In genomic region chr1:182626527-182626926, GRCh38 we compare ENCODE assay signal across 23 cellular contexts. TPM values are rescaled to one million over a fixed set of nuclear protein-coding genes. Genes with fewer than 3 reads are reported as not detected.
DNase-seq lines count a peak whose midpoint lies in the region; ATAC-seq, FAIRE-seq and TF ChIP-seq lines count a peak whose summit lies in the region.
"Had no signal": no experiment of that assay in that cellular context is flagged by ENCODE, and none has a peak within 500 bp of the region (broad histone marks: within the 10 kb centered on the region; RNA-seq: fewer than 3 reads in every experiment).

No MANE protein-coding gene starts in this region.

- WGBS in SK-N-SH (ENCODE audit: low lambda C conversion rate): 36% methylated on average over 1 of the region's 1 CpG
- WGBS in small intestine, 3 donors: 31 to 62% (median 39%) methylated on average over 1 of the region's 1 CpG

- no peaks in the 10 kb centered on the region for H3K79me2 ChIP-seq in SK-N-SH (ENCODE audit: insufficient read depth)
- no peaks in the 10 kb centered on the region for H3K79me2 ChIP-seq in KMS-11 (ENCODE audit: insufficient read depth, low read depth)

- TF ChIP-seq RAD21 in SK-N-SH (IDR thresholded peaks at IDR 0.05; ENCODE audit: low read length): no peak

- DNase-seq in SK-N-SH (no peak), bronchial epithelial cell (ENCODE audit: low read depth) (peak; percentile 32), small intestine (peak; percentile 56), COR-L47 (lab: John Stamatoyannopoulos, UW) (no peak)
- no peak for DNase-seq in activated effector memory CD4-positive, alpha-beta T cell treated with Interleukin-2 at 50 U/mL for 16 hours
- DNase-seq: AML-193; Calu3; CD4-positive, alpha-beta memory T cell; GF-D8; GOT3; NCI-H1417; NCI-H187; NCI-H226; NCI-H524; SIG-M5 had no signal

- H3K27me3 ChIP-seq in SK-N-SH (ENCODE audit: insufficient read depth) (no peaks in the 10 kb centered on the region), KMS-11 (ENCODE audit: insufficient read depth, low read depth) (no peaks in the 10 kb centered on the region), bronchial epithelial cell (ENCODE audit: control insufficient read depth, insufficient read depth, low read length) (no peaks in the 10 kb centered on the region), small intestine (ENCODE audit: control insufficient read depth in 2 of 2, insufficient read depth in 2 of 2, low read length in 2 of 2) (no peaks in the 10 kb centered on the region)

- POLR2A ChIA-PET in SK-N-SH (lab: Yijun Ruan, JAX): no interaction called here

- no peaks in the 10 kb centered on the region for H3K9me2 ChIP-seq in SK-N-SH

- H3K9ac ChIP-seq in SK-N-SH: no peak overlapping the region
- H3K9ac ChIP-seq in KMS-11: no peak overlapping the region

- TF ChIP-seq EP300 in SK-N-SH (IDR thresholded peaks at IDR 0.05; ENCODE audit: borderline replicate concordance in 1 of 2, low read depth in 1 of 2, low read length in 1 of 2): no peak

- H2AFZ ChIP-seq in SK-N-SH (ENCODE audit: low read depth): no peak overlapping the region
- H2AFZ ChIP-seq in KMS-11 (ENCODE audit: low read depth): no peak overlapping the region
- H2AFZ ChIP-seq: PC-9 had no signal

- no peaks in the 10 kb centered on the region for H3F3A ChIP-seq in SK-N-SH (replicated peaks; ENCODE audit: insufficient read depth)

- FAIRE-seq in bronchial epithelial cell (lab: Jason Lieb, UNC) (no peak), small intestine (lab: Jason Lieb, UNC) (no peak)

- peaks cover 7 to 18% of the 10 kb centered on the region in 2 experiments; a peak in 3 of 4 replicates for H3K4me1 ChIP-seq in SK-N-SH (ENCODE audit: control insufficient read depth in 1 of 2, insufficient read depth in 2 of 2, low read depth in 1 of 2, low read length in 1 of 2)
- peaks cover 67% of the 10 kb centered on the region for H3K4me1 ChIP-seq in KMS-11 (ENCODE audit: low read depth, poor library complexity, severe bottlenecking)
- peaks cover 0 to 3% of the 10 kb centered on the region in 2 donors for H3K4me1 ChIP-seq in small intestine (ENCODE audit: control insufficient read depth in 2 of 2, insufficient read depth in 1 of 2, low read depth in 1 of 2, low read length in 1 of 2)

- H3K36me3 ChIP-seq in SK-N-SH (replicated peaks in 1 of 2; ENCODE audit: control insufficient read depth in 1 of 2, insufficient read depth in 2 of 2, low read length in 1 of 2) (no peaks in the 10 kb centered on the region), KMS-11 (ENCODE audit: insufficient read depth) (no peaks in the 10 kb centered on the region), bronchial epithelial cell (ENCODE audit: control insufficient read depth, insufficient read depth, low read length) (no peaks in the 10 kb centered on the region), small intestine (ENCODE audit: control insufficient read depth in 2 of 2, insufficient read depth in 2 of 2, low read length in 2 of 2) (no peaks in the 10 kb centered on the region)

- H4K20me1 ChIP-seq in SK-N-SH (ENCODE audit: insufficient read depth): no peaks in the 10 kb centered on the region
- H4K20me1 ChIP-seq in KMS-11 (ENCODE audit: insufficient read depth): no peaks in the 10 kb centered on the region

- no peaks in the 10 kb centered on the region for H3K9me3 ChIP-seq in SK-N-SH
- no peaks in the 10 kb centered on the region for H3K9me3 ChIP-seq in small intestine (ENCODE audit: control insufficient read depth, low read depth)

- H3K4me2 ChIP-seq in SK-N-SH (no peak overlapping the region), KMS-11 (peak overlapping the region; percentile 45)
- H3K4me2 ChIP-seq: PC-9 had no signal

- TF ChIP-seq CTCF in SK-N-SH (IDR thresholded peaks at IDR 0.05) (no peak), KMS-11 (conservative IDR thresholded peaks at IDR 0.05; ENCODE audit: low read depth, low read length) (no peak), bronchial epithelial cell (IDR thresholded peaks at IDR 0.05; ENCODE audit: insufficient read depth, low read length, severe bottlenecking) (no peak)

- H3K4me3 ChIP-seq in SK-N-SH (ENCODE audit: low read depth in 2 of 2, low read length in 1 of 2) (no peak overlapping the region), KMS-11 (IDR thresholded peaks at IDR 0.05; ENCODE audit: insufficient read depth, low read depth, low read length) (peak overlapping the region; percentile 26), bronchial epithelial cell (ENCODE audit: low read depth, low read length) (no peak overlapping the region), small intestine (ENCODE audit: low read depth in 1 of 2, low read length in 2 of 2) (no peak overlapping the region)
- H3K4me3 ChIP-seq: PC-9 had no signal

- CTCF ChIA-PET in SK-N-SH (lab: Yijun Ruan, JAX): interaction anchor here (1.5 to 2.0 kb wide), 3 partner anchors 10 to 158 kb away, joined by 4 to 9 read pairs (median 6); no protein-coding TSS in a partner anchor

- no peak overlapping the region; a peak in 1 of 4 replicates for H3K27ac ChIP-seq in SK-N-SH (ENCODE audit: low read depth in 2 of 2, low read length in 1 of 2)
- peak overlapping the region; percentile 11; the same call in 1 of the 2 replicates for H3K27ac ChIP-seq in KMS-11
- no peak overlapping the region for H3K27ac ChIP-seq in small intestine (ENCODE audit: low read depth in 1 of 2, low read length in 1 of 2)
- H3K27ac ChIP-seq: 22Rv1, PC-9, RWPE1 had no signal

- no peak for ATAC-seq in SK-N-SH treated with all-trans-retinoic acid at 6 μM for 48 hours
- ATAC-seq in GM18873 (IDR thresholded peaks at IDR 0.05; ENCODE audit: low FRiP score, unreplicated experiment): no peak
- ATAC-seq: HCT116 had no signal

TF ChIP-seq in SK-N-SH, 30 proteins besides CTCF, POLR2A, EP300 and RAD21:
- TF ChIP-seq MXI1 (IDR thresholded peaks at IDR 0.05; ENCODE audit: low read depth, low read length) (no peak), JUND (IDR thresholded peaks at IDR 0.05) (no peak), RXRA (IDR thresholded peaks at IDR 0.05; ENCODE audit: borderline replicate concordance, low read depth) (no peak), RCOR1 (IDR thresholded peaks at IDR 0.05; ENCODE audit: low read length) (0 out of 2 replicates have a peak, but pooled peaks have one; percentile 17), FOXJ3 (CRISPR knock-in tag; IDR thresholded peaks at IDR 0.05) (no peak), CHD2 (IDR thresholded peaks at IDR 0.05; ENCODE audit: low read length, partially characterized antibody) (no peak)

TF ChIP-seq in SK-N-SH treated with all-trans-retinoic acid at 6 μM for 48 hours, 23 proteins besides CTCF, POLR2A, EP300 and RAD21 (continues in another document):
- no peak for TF ChIP-seq ZFP3 (CRISPR knock-in tag; IDR thresholded peaks at IDR 0.05)
- TF ChIP-seq ARNTL (CRISPR knock-in tag; IDR thresholded peaks at IDR 0.05; ENCODE audit: borderline replicate concordance, low read depth): no peak
- no peak for TF ChIP-seq BACH2 (CRISPR knock-in tag; IDR thresholded peaks at IDR 0.05; ENCODE audit: borderline replicate concordance)
- TF ChIP-seq PPARA (CRISPR knock-in tag; IDR thresholded peaks at IDR 0.05; ENCODE audit: borderline replicate concordance): no peak
- no peak for TF ChIP-seq OSR1 (CRISPR knock-in tag; IDR thresholded peaks at IDR 0.05)
- no peak for TF ChIP-seq CSRNP3 (CRISPR knock-in tag; IDR thresholded peaks at IDR 0.05)
- TF ChIP-seq PATZ1 (CRISPR knock-in tag; IDR thresholded peaks at IDR 0.05; ENCODE audit: borderline replicate concordance): no peak
- no peak for TF ChIP-seq SNAI2 (CRISPR knock-in tag; IDR thresholded peaks at IDR 0.05)
- TF ChIP-seq ZNF565 (CRISPR knock-in tag; conservative IDR thresholded peaks at IDR 0.05; ENCODE audit: low read depth): no peak
- TF ChIP-seq GLIS3 (CRISPR knock-in tag; IDR thresholded peaks at IDR 0.05): no peak
- no peak for TF ChIP-seq RARB (CRISPR knock-in tag; IDR thresholded peaks at IDR 0.05)

RNA-seq across cellular contexts. Expression of gene RGS16, which starts 22.3 kb away (rescaled TPM):
- 0.79 and 1.7 TPM in 2 replicates for polyA plus RNA-seq in SK-N-SH (2012; rRNA removed)
- 1.2 and 1.9 TPM in 2 replicates for polyA plus RNA-seq in SK-N-SH (2012; cell fraction: cytosol; rRNA removed)
- polyA plus RNA-seq in SK-N-SH (2012; cell fraction: nucleus; rRNA removed): 0.79 and 1.0 TPM in 2 replicates
- total RNA-seq in bronchial epithelial cell: 3.5 and 3.7 TPM in 2 replicates
- polyA plus RNA-seq in small intestine: 1 to 10 TPM in 1 of 3 donors, under 1 TPM in 2; 0.27 to 2.8 (median 0.45) TPM
- total RNA-seq: LHCN-M2, PC-9 had no signal

RNA-seq across cellular contexts. Expression of gene RNASEL, which starts 37.5 kb away (rescaled TPM):
- polyA plus RNA-seq in SK-N-SH (2012; rRNA removed) (not detected in 2 replicates), small intestine (1 to 10 TPM; 4.9 to 9.4 (median 5.0) TPM)
- 0.01 TPM in 2 replicates for polyA plus RNA-seq in SK-N-SH (2012; cell fraction: cytosol; rRNA removed)
- not detected in 2 replicates for polyA plus RNA-seq in SK-N-SH (2012; cell fraction: nucleus; rRNA removed)
- total RNA-seq in bronchial epithelial cell: 3.2 and 7.9 TPM in 2 replicates

RNA-seq across cellular contexts. Expression of gene RGS8, which starts 57.9 kb away (rescaled TPM):
- polyA plus RNA-seq in SK-N-SH (2012; rRNA removed) (not detected in 2 replicates), small intestine (under 1 TPM in 1 of 3 donors, not detected in 2; 0.01 TPM)
- under 0.01 and 0.05 TPM in 2 replicates for polyA plus RNA-seq in SK-N-SH (2012; cell fraction: cytosol; rRNA removed)
- 0.02 TPM in 2 replicates for polyA plus RNA-seq in SK-N-SH (2012; cell fraction: nucleus; rRNA removed)
- total RNA-seq in bronchial epithelial cell: under 0.01 TPM in 1 of 2 replicates, not detected in the other
- total RNA-seq: Calu3; CD4-positive, alpha-beta memory T cell; LHCN-M2; PC-9 had no signal
- polyA plus RNA-seq: CD4-positive, alpha-beta memory T cell had no signal

Comparison
In these comparisons a context has a peak if more than half of its experiments do, and no peak if none do; other contexts are left out.
1. DNase-seq: peak in bronchial epithelial cell (single experiment) and small intestine (single experiment); none in SK-N-SH (single experiment), activated effector memory CD4-positive, alpha-beta T cell treated with Interleukin-2 at 50 U/mL for 16 hours (single experiment) and COR-L47 (single experiment).